In genomic region chr2:174786066-174786725, GRCh38 we compare ENCODE assay signal across 1 cellular context.
TF ChIP-seq lines count a peak whose summit lies in the region.

No MANE protein-coding gene starts in this region.

TF ChIP-seq in WTC11, 78 proteins besides CTCF, POLR2A, EP300 and RAD21 (continued from another document):
- TF ChIP-seq, protein P1, sequence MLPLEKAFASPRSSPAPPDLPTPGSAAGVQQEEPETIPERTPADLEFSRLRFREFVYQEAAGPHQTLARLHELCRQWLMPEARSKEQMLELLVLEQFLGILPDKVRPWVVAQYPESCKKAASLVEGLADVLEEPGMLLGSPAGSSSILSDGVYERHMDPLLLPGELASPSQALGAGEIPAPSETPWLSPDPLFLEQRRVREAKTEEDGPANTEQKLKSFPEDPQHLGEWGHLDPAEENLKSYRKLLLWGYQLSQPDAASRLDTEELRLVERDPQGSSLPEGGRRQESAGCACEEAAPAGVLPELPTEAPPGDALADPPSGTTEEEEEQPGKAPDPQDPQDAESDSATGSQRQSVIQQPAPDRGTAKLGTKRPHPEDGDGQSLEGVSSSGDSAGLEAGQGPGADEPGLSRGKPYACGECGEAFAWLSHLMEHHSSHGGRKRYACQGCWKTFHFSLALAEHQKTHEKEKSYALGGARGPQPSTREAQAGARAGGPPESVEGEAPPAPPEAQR (CRISPR knock-in tag; IDR thresholded peaks at IDR 0.05): no peak
- TF ChIP-seq CBFB (CRISPR knock-in tag; IDR thresholded peaks at IDR 0.05; ENCODE audit: low read depth) (no peak), TEAD4 (CRISPR knock-in tag; IDR thresholded peaks at IDR 0.05) (no peak), FOXJ3 (CRISPR knock-in tag; IDR thresholded peaks at IDR 0.05; ENCODE audit: borderline replicate concordance) (no peak), GABPB1 (CRISPR knock-in tag; IDR thresholded peaks at IDR 0.05) (no peak)
